ENCODE assay signal across 8 cellular contexts in the genomic region with DNA sequence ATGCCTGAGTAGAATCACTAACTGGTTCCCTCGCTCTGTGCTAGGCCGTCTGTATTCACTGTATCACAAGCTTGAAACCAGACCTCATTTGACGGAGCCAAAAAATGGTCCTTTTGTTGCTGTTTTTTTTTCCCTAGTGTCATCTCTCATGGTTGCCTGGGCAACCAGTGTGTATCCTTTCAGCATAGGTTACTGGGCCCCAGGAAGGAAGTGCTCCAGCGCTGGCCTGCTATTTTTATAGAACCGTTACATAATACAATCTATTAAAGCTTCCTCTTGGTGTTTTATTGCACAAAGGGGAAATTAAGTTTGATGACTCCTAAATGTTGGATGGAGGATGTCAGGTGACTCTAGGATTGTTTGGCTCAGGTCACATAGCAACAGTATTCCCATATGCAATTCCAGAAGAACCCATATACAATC.
DNase-seq lines count a peak whose midpoint lies in the region; ATAC-seq, FAIRE-seq and TF ChIP-seq lines count a peak whose summit lies in the region.

No MANE protein-coding gene starts in this region.

- H3K27me3 Mint-ChIP-seq in MCF 10A (ENCODE audit: insufficient read depth, unreplicated experiment), result peaks cover 11% of the 10 kb centered on the region

- BruUV-seq in MCF 10A (replicated peaks; lab: Mats Ljungman, UMichigan), result no TSS peak

- H3K9me3 ChIP-seq in breast epithelium (no peaks in the 10 kb centered on the region), pancreas (no peaks in the 10 kb centered on the region)

- CTCF ChIA-PET in MCF 10A (lab: Yijun Ruan, JAX), result interaction anchor here (0.6 to 0.7 kb wide), 2 partner anchors 13 to 33 kb away, joined by 3 read pairs; no protein-coding TSS in a partner anchor

- POLR2A ChIA-PET in MCF 10A (lab: Yijun Ruan, JAX), result interaction anchor here (0.6 to 0.7 kb wide), 2 partner anchors 30 to 496 kb away, joined by 3 read pairs; no protein-coding TSS in a partner anchor

- H3K27me3 ChIP-seq in breast epithelium, result no peaks in the 10 kb centered on the region
- no peaks in the 10 kb centered on the region for H3K27me3 ChIP-seq in pancreas

- H3K4me3 ChIP-seq in breast epithelium, result no peak overlapping the region
- no peak overlapping the region for H3K4me3 ChIP-seq in pancreas

- no peaks in the 10 kb centered on the region for H3K9me3 Mint-ChIP-seq in MCF 10A (ENCODE audit: unreplicated experiment)

- H3K4me1 ChIP-seq in breast epithelium (no peaks in the 10 kb centered on the region), pancreas (no peaks in the 10 kb centered on the region)

- TF ChIP-seq POLR2A in breast epithelium (IDR thresholded peaks at IDR 0.05), result no peak

- intact Hi-C loops in breast epithelium (cut with DNase I; ENCODE audit: low total_unique reads) (no loop called here), MCF 10A (cut with micrococcal nuclease) (no loop called here), pancreas (cut with DNase I) (no loop called here)

- peak; percentile 94 for FAIRE-seq in pancreas (lab: Jason Lieb, UNC)

- DNase-seq in breast epithelium (ENCODE audit: low spot score in 2 of 2), result peak in 1 of 2 donors; percentile 33
- no peak for DNase-seq in MCF 10A (ENCODE audit: unreplicated experiment)
- peak; percentile 94 for DNase-seq in Kasumi-1 (lab: John Stamatoyannopoulos, UW)
- DNase-seq in UCSD-AML1 (lab: John Stamatoyannopoulos, UW; ENCODE audit: unreplicated experiment), result peak; percentile 42
- peak; percentile 85 for DNase-seq in glomerular endothelial cell (ENCODE audit: extremely low read depth, low read depth, low spot score)
- peak in 3 of 6 donors; percentile 7 to 30 (median 12) for DNase-seq in pancreas
- no peak for DNase-seq in activated CD4-positive, CD25-positive, alpha-beta regulatory T cell treated with anti-CD3 and anti-CD28 coated beads, Interleukin-2, amount 50 U/mL, for 72 hours

- no peak for TF ChIP-seq CTCF in breast epithelium (IDR thresholded peaks at IDR 0.05)
- no peak for TF ChIP-seq CTCF in MCF 10A (IDR thresholded peaks at IDR 0.05; ENCODE audit: unreplicated experiment)
- no peak for TF ChIP-seq CTCF in pancreas (IDR thresholded peaks at IDR 0.05)

- 68 to 76% methylated on average over 5 of the region's 5 CpGs for WGBS in pancreas, 2 donors

- no peak overlapping the region for H3K4me3 Mint-ChIP-seq in MCF 10A (ENCODE audit: unreplicated experiment)

- H3K4me1 Mint-ChIP-seq in MCF 10A (ENCODE audit: insufficient read depth, unreplicated experiment), result no peaks in the 10 kb centered on the region

- H3K36me3 ChIP-seq in breast epithelium (no peaks in the 10 kb centered on the region), pancreas (no peaks in the 10 kb centered on the region)

- ATAC-seq in pancreas (peak in 3 of 4 donors; percentile 75 to 91 (median 76)), GM21515 (IDR thresholded peaks at IDR 0.05; ENCODE audit: unreplicated experiment) (no peak)

- no peaks in the 10 kb centered on the region for H3K36me3 Mint-ChIP-seq in MCF 10A (ENCODE audit: insufficient read depth, unreplicated experiment)

- H3K27ac Mint-ChIP-seq in MCF 10A (ENCODE audit: low read depth, unreplicated experiment), result no peak overlapping the region

- H3K27ac ChIP-seq in breast epithelium (peak overlapping the region; percentile 23 to 64), pancreas (no peak overlapping the region)

Comparison
In these comparisons a context has a peak if more than half of its experiments do, and no peak if none do; other contexts are left out.
1. DNase-seq: peak in Kasumi-1 (2 of 2), UCSD-AML1 (single experiment) and glomerular endothelial cell (single experiment); none in MCF 10A (single experiment) and activated CD4-positive, CD25-positive, alpha-beta regulatory T cell treated with anti-CD3 and anti-CD28 coated beads, Interleukin-2, amount 50 U/mL, for 72 hours (single experiment).
2. H3K27ac ChIP-seq: peak in breast epithelium (2 of 2); none in pancreas (0 of 4).